Comparison of ENCODE assay signal across 3 cellular contexts in the genomic region with DNA sequence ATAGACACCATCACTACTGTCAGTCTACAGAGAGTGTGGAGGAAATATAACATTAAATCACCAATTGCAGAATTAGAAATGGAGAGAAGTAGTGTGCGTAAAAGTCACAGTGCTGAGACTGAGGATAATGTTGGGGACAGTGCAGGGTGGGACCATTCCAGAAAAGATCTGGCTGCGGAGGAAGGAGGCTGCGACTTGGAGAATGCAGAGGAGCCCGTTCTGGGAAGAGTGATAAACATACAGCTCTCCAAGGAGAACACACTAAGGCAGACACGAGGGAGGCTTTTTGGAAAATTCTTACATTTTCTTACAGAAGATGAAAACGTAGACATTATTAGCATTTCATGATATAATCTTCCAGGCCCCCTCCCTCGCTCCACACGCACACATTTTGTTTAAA.
"Had no signal": no experiment of that assay in that cellular context is flagged by ENCODE, and none has a peak within 500 bp of the region (broad histone marks: within the 10 kb centered on the region; RNA-seq: fewer than 3 reads in every experiment).

No MANE protein-coding gene starts in this region.

- H3K4me3 ChIP-seq: GM12878 had no signal

- DNase-seq: GDM1, GF-D8 had no signal

- ATAC-seq: GM12878 had no signal
